Comparison of ENCODE assay signal across 8 cellular contexts in genomic region chr2:64142817-64143153, GRCh38. TPM values are rescaled to one million over a fixed set of nuclear protein-coding genes. Genes with fewer than 3 reads are reported as not detected.
DNase-seq lines count a peak whose midpoint lies in the region; ATAC-seq and TF ChIP-seq lines count a peak whose summit lies in the region.

No MANE protein-coding gene starts in this region.

- TF ChIP-seq CTCF in KMS-11 (conservative IDR thresholded peaks at IDR 0.05; ENCODE audit: low read depth, low read length) (no peak), coronary artery (IDR thresholded peaks at IDR 0.05) (no peak)

- peak overlapping the region; percentile 85 to 97 for H3K27ac Mint-ChIP-seq in natural killer cell treated with Interleukin-12 subunit alpha and Interleukin-12 subunit beta and Interleukin-15 and Interleukin-18, amount 100 ng/mL, for 72 hours

- no peaks in the 10 kb centered on the region for H3K27me3 Mint-ChIP-seq in natural killer cell treated with Interleukin-12 subunit alpha and Interleukin-12 subunit beta and Interleukin-15 and Interleukin-18, amount 100 ng/mL, for 72 hours

- H3K4me3 Mint-ChIP-seq in natural killer cell treated with Interleukin-12 subunit alpha and Interleukin-12 subunit beta and Interleukin-15 and Interleukin-18, amount 100 ng/mL, for 72 hours = peak overlapping the region; percentile 99

- H3K4me3 ChIP-seq in BLaER1 = peak overlapping the region; percentile 92
- peak overlapping the region; percentile 56 for H3K4me3 ChIP-seq in KMS-11 (IDR thresholded peaks at IDR 0.05; ENCODE audit: insufficient read depth, low read depth, low read length)
- H3K4me3 ChIP-seq in coronary artery = peak overlapping the region; percentile 97

- H3K4me1 ChIP-seq in BLaER1 (peaks cover 58% of the 10 kb centered on the region), KMS-11 (ENCODE audit: low read depth, poor library complexity, severe bottlenecking) (peaks cover 46% of the 10 kb centered on the region)

- H3K27me3 ChIP-seq in BLaER1 = no peaks in the 10 kb centered on the region
- no peaks in the 10 kb centered on the region for H3K27me3 ChIP-seq in KMS-11 (ENCODE audit: insufficient read depth, low read depth)

- H3K36me3 ChIP-seq in BLaER1 (peaks cover 9% of the 10 kb centered on the region; the same call in 1 of the 2 replicates), KMS-11 (ENCODE audit: insufficient read depth) (no peaks in the 10 kb centered on the region; the same call in 1 of the 2 replicates)

- ATAC-seq in natural killer cell treated with Interleukin-12 subunit alpha and Interleukin-12 subunit beta and Interleukin-15 and Interleukin-18, amount 100 ng/mL, for 72 hours = no peak
- no peak for ATAC-seq in HG03097 (IDR thresholded peaks at IDR 0.05; ENCODE audit: low FRiP score, unreplicated experiment)
- ATAC-seq in GM18498 (IDR thresholded peaks at IDR 0.05; ENCODE audit: unreplicated experiment) = no peak

- H2AFZ ChIP-seq in KMS-11 (ENCODE audit: low read depth) = peak overlapping the region; percentile 52; the same call in 1 of the 2 replicates

- H3K4me1 Mint-ChIP-seq in natural killer cell treated with Interleukin-12 subunit alpha and Interleukin-12 subunit beta and Interleukin-15 and Interleukin-18, amount 100 ng/mL, for 72 hours (ENCODE audit: low read depth in 2 of 2) = peaks cover 30 to 44% of the 10 kb centered on the region in 2 donors

- DNase-seq in coronary artery (ENCODE audit: low spot score) (no peak), mesenteric fat pad (ENCODE audit: low spot score) (no peak), KBM-7 (no peak)
- no peak for DNase-seq in natural killer cell treated with Interleukin-12 subunit alpha and Interleukin-12 subunit beta and Interleukin-15 and Interleukin-18, amount 100 ng/mL, for 72 hours (ENCODE audit: low spot score)

- H3K9ac ChIP-seq in BLaER1 (peak overlapping the region; percentile 91), KMS-11 (peak overlapping the region; percentile 81)

- H4K20me1 ChIP-seq in BLaER1 = peaks cover 39% of the 10 kb centered on the region
- H4K20me1 ChIP-seq in KMS-11 (ENCODE audit: insufficient read depth) = no peaks in the 10 kb centered on the region

- H3K9me3 Mint-ChIP-seq in natural killer cell treated with Interleukin-12 subunit alpha and Interleukin-12 subunit beta and Interleukin-15 and Interleukin-18, amount 100 ng/mL, for 72 hours = no peaks in the 10 kb centered on the region

- peaks cover 7% of the 10 kb centered on the region for H3K36me3 Mint-ChIP-seq in natural killer cell treated with Interleukin-12 subunit alpha and Interleukin-12 subunit beta and Interleukin-15 and Interleukin-18, amount 100 ng/mL, for 72 hours

- in situ Hi-C loops in KBM-7 (cut with MboI; ENCODE audit: low pct_unique_long_range_greater_than_20kb, low sequenced_read_pairs) = no loop called here

- H3K4me2 ChIP-seq in BLaER1 (peak overlapping the region; percentile 75), KMS-11 (peak overlapping the region; percentile 95)

- peak overlapping the region; percentile 88 for H3K27ac ChIP-seq in BLaER1
- H3K27ac ChIP-seq in KMS-11 = peak overlapping the region; percentile 76
- H3K27ac ChIP-seq in coronary artery = peak overlapping the region; percentile 99

- peaks cover 59% of the 10 kb centered on the region for H3K79me2 ChIP-seq in KMS-11 (ENCODE audit: insufficient read depth, low read depth)

- no peaks in the 10 kb centered on the region for H3K9me3 ChIP-seq in BLaER1

RNA-seq across cellular contexts. Expression of gene PELI1, which starts 1.4 kb away (rescaled TPM):
- total RNA-seq in natural killer cell treated with Interleukin-12 subunit alpha and Interleukin-12 subunit beta and Interleukin-15 and Interleukin-18, amount 100 ng/mL, for 72 hours = 10 to 100 TPM; 51.1 to 64.1 TPM
- 47.4 TPM for total RNA-seq in mesenteric fat pad
